In the genomic region with DNA sequence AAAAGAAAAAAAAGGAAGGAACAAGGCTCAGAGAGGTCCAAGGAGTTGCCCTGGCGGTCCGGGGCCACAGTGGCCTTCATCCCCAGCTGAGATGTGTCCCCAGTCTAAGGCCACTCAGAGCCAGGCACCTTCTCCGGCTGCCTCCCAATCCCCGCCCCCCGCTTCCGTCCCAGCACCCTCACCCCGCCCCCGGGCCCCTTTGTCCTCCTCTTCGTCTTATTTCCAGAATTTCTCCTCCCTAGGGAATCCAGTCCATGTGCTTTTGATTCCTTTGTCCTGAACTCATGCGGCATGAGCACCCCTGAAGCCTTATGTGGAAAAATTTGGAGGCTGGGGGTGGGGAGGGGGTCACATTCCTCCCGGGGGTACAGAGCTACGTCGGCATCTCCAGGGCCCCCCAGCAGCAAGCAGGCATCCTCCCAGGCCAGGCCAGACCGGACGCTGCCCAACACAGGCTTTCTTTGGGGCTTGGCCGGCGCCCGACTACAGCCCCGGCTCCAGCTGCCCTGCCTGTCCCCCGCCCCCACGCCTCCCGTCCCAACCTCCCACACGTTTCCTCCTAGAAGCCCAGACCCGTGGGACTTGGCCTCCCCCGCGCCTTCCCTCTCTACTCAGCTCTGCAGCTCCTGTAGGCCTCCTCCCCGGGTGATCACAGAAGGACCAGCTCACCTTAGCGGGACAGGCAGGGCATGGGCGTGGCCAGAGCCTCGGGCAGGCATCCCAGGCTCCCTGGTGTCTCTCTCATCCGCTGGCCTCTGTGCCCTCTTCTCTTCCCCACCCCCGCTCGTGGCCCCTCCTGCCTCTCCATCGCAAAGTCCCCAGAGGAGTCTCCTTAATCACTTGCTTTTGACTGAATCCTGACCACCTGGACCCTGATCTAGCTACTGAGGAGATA, we compare ENCODE assay signal across 8 cellular contexts. TPM values are rescaled to one million over a fixed set of nuclear protein-coding genes. Genes with fewer than 3 reads are reported as not detected.
DNase-seq lines count a peak whose midpoint lies in the region; ATAC-seq, FAIRE-seq and TF ChIP-seq lines count a peak whose summit lies in the region.

No MANE protein-coding gene starts in this region.

- H3K27me3 ChIP-seq in BLaER1 (no peaks in the 10 kb centered on the region), HAP-1 (ENCODE audit: low read depth) (no peaks in the 10 kb centered on the region), HepG2 (ENCODE audit: control insufficient read depth in 1 of 2, insufficient read depth in 2 of 2, low read length in 2 of 2) (no peaks in the 10 kb centered on the region; a peak in 1 of 5 replicates)

- no peaks in the 10 kb centered on the region for H3K79me2 ChIP-seq in HepG2 (ENCODE audit: insufficient read depth, low read length)

- H3K4me2 ChIP-seq in BLaER1 (peak overlapping the region; percentile 89), HepG2 (ENCODE audit: low read depth, low read length) (peak overlapping the region; percentile 38)

- peak overlapping the region; percentile 87 for H3K9ac ChIP-seq in BLaER1
- H3K9ac ChIP-seq in HepG2 (ENCODE audit: insufficient read depth, low read depth, low read length): no peak overlapping the region

- CTCF ChIA-PET in HepG2 (lab: Yijun Ruan, JAX; ENCODE audit: low intra/inter-chr PET ratio, low total read pairs): no interaction called here

- POLR2A ChIA-PET in HepG2 (lab: Yijun Ruan, JAX): interaction anchor here (0.6 kb wide), 1 partner anchor 1182 kb away, joined by 4 read pairs; no protein-coding TSS in a partner anchor

- H3K36me3 ChIP-seq in BLaER1 (no peaks in the 10 kb centered on the region), HAP-1 (replicated peaks) (no peaks in the 10 kb centered on the region), HepG2 (replicated peaks in 1 of 2; ENCODE audit: control insufficient read depth in 1 of 2, insufficient read depth in 2 of 2, low read length in 2 of 2) (no peaks in the 10 kb centered on the region)

- peaks cover 72% of the 10 kb centered on the region for H3K4me1 ChIP-seq in BLaER1
- H3K4me1 ChIP-seq in HAP-1: peaks cover 7% of the 10 kb centered on the region
- peaks cover 21% of the 10 kb centered on the region for H3K4me1 ChIP-seq in HepG2 (ENCODE audit: insufficient read depth, low read length)

- DNase-seq in HAP-1 (ENCODE audit: low spot score in 2 of 2) (peak; percentile 84 to 92), T-helper 9 cell (peak; percentile 44), dedifferentiated amniotic fluid mesenchymal stem cell (ENCODE audit: extremely low spot score) (peak; percentile 17), HepG2 (ENCODE audit: low spot score) (peak; percentile 25), GOT3 (lab: John Stamatoyannopoulos, UW) (no peak)
- peak; percentile 85 for DNase-seq in stimulated activated CD8-positive, alpha-beta memory T cell treated with anti-CD3 and anti-CD28 coated beads, Interleukin-4, amount 100 ng/mL, for 48 hours

- TF ChIP-seq RAD21 in HepG2 (CRISPR knock-in tag; IDR thresholded peaks at IDR 0.05): no peak

- no peaks in the 10 kb centered on the region for H4K20me1 ChIP-seq in BLaER1
- H4K20me1 ChIP-seq in HepG2 (ENCODE audit: insufficient read depth, low read length): no peaks in the 10 kb centered on the region

- ATAC-seq in HepG2 (peak; percentile 75), GM18511 (IDR thresholded peaks at IDR 0.05; ENCODE audit: unreplicated experiment) (no peak)

- in situ Hi-C loops in HAP-1 (cut with MboI; ENCODE audit: low sequenced_read_pairs) (no loop called here), HepG2 (cut with HindIII; ENCODE audit: extremely low pct_ligation_motif_present, low pct_unique_long_range_greater_than_20kb) (loop anchor here (5.0 kb wide), 1 partner anchor 44 kb away; no protein-coding TSS in a partner anchor)

- no TSS peak for BruUV-seq in HepG2 (replicated peaks; lab: Mats Ljungman, UMichigan)

- TF ChIP-seq POLR2A in HepG2 (IDR thresholded peaks at IDR 0.05; ENCODE audit: insufficient read depth in 1 of 2, low read depth in 2 of 2, low read length in 2 of 2): no peak

- 7% methylated on average over 23 of the region's 34 CpGs for WGBS in HepG2 (ENCODE audit: low lambda C conversion rate)

- TF ChIP-seq CTCF in HepG2 (CRISPR knock-in tag; IDR thresholded peaks at IDR 0.05): no peak

- H2AFZ ChIP-seq in HepG2 (ENCODE audit: low read length): no peak overlapping the region

- H3K9me3 ChIP-seq in BLaER1 (no peaks in the 10 kb centered on the region), HAP-1 (no peaks in the 10 kb centered on the region), HepG2 (ENCODE audit: low read length) (no peaks in the 10 kb centered on the region)

- peak overlapping the region; percentile 69 for H3K4me3 ChIP-seq in BLaER1
- peak overlapping the region; percentile 24 for H3K4me3 ChIP-seq in HAP-1
- H3K4me3 ChIP-seq in HepG2 (replicated peaks in 1 of 3; ENCODE audit: insufficient read depth in 1 of 3, low read depth in 2 of 3, low read length in 3 of 3): peak overlapping the region in 2 of 3 experiments; percentile 28 to 55; a peak in 2 of 6 replicates

- FAIRE-seq in HepG2 (lab: Jason Lieb, UNC): no peak

- TF ChIP-seq EP300 in HepG2 (IDR thresholded peaks at IDR 0.05; ENCODE audit: low read depth in 2 of 2, low read length in 2 of 2): no peak
- no peak for TF ChIP-seq EP300 in HepG2 (CRISPR knock-in tag; IDR thresholded peaks at IDR 0.05; ENCODE audit: borderline replicate concordance)

- H3K27ac ChIP-seq in BLaER1: peak overlapping the region; percentile 94
- H3K27ac ChIP-seq in HepG2 (ENCODE audit: extremely low read length, insufficient read depth, low read length): no peak overlapping the region

- intact Hi-C loops in HepG2 (cut with micrococcal nuclease; ENCODE audit: unreplicated experiment): no loop called here

TF ChIP-seq in HepG2, 621 proteins besides CTCF, POLR2A, EP300 and RAD21 (continues in another document):
- TF ChIP-seq PBX2 (CRISPR knock-in tag; IDR thresholded peaks at IDR 0.05): no peak
- TF ChIP-seq ZNF382 (CRISPR knock-in tag; IDR thresholded peaks at IDR 0.05; ENCODE audit: borderline replicate concordance): no peak

RNA-seq across cellular contexts. Expression of gene ADGRE5, which starts 17.8 kb away (rescaled TPM):
- 1.3 and 2.0 TPM in 2 replicates for total RNA-seq in HepG2 (2016; rRNA removed; fragmentation: Illumina TruSeq; extraction: Trizol)
- 0.40 and 0.44 TPM in 2 replicates for total RNA-seq in HepG2 (2016; cell fraction: cytosol; rRNA removed; fragmentation: Illumina TruSeq; extraction: Trizol; ENCODE audit: low read depth)
- total RNA-seq in HepG2 (2016; cell fraction: insoluble cytoplasmic fraction; rRNA removed; fragmentation: Illumina TruSeq; extraction: Trizol): 0.91 and 2.6 TPM in 2 replicates
- total RNA-seq in HepG2 (2016; cell fraction: membrane; rRNA removed; fragmentation: Illumina TruSeq; extraction: Trizol): 0.79 and 1.5 TPM in 2 replicates
- total RNA-seq in HepG2 (2016; cell fraction: nucleus; rRNA removed; fragmentation: Illumina TruSeq; extraction: Trizol): 3.3 and 3.7 TPM in 2 replicates
- 1.8 and 2.5 TPM in 2 replicates for polyA plus RNA-seq in HepG2 (2011; rRNA removed)
- polyA plus RNA-seq in HepG2 (2011; cell fraction: cytosol; rRNA removed): 1.4 and 1.8 TPM in 2 replicates
- 3.9 and 4.1 TPM in 2 replicates for polyA plus RNA-seq in HepG2 (2011; cell fraction: nucleus; rRNA removed)
- 1.7 and 2.4 TPM in 2 replicates for polyA plus RNA-seq in HepG2 (2012)
- polyA plus RNA-seq in HepG2 (2016; cell fraction: cytosol; fragmentation: Illumina TruSeq; extraction: Trizol; ENCODE audit: low read depth): 0.36 and 0.60 TPM in 2 replicates
- polyA plus RNA-seq in HepG2 (2016; cell fraction: insoluble cytoplasmic fraction; fragmentation: Illumina TruSeq; extraction: Trizol; ENCODE audit: low read depth): 0.71 and 0.82 TPM in 2 replicates
- 0.50 and 0.76 TPM in 2 replicates for polyA plus RNA-seq in HepG2 (2016; cell fraction: membrane; fragmentation: Illumina TruSeq; extraction: Trizol; ENCODE audit: low read depth)
- 3.5 and 7.3 TPM in 2 replicates for polyA plus RNA-seq in HepG2 (2016; cell fraction: nucleus; fragmentation: Illumina TruSeq; extraction: Trizol; ENCODE audit: insufficient read depth, low read depth)
- 4.6 and 72.7 TPM in 2 replicates for polyA minus RNA-seq in HepG2 (2011; rRNA and poly(A)+ RNA removed; ENCODE audit: low replicate concordance)
- polyA minus RNA-seq in HepG2 (2011; cell fraction: cytosol; rRNA and poly(A)+ RNA removed): 1.7 and 2.8 TPM in 2 replicates
- 1.6 and 1.8 TPM in 2 replicates for polyA minus RNA-seq in HepG2 (2011; cell fraction: nucleus; rRNA and poly(A)+ RNA removed)

RNA-seq across cellular contexts. Expression of gene DDX39A, which starts 55.7 kb away (rescaled TPM):
- total RNA-seq in HepG2 (2016; rRNA removed; fragmentation: Illumina TruSeq; extraction: Trizol): 90.4 and 98.1 TPM in 2 replicates
- total RNA-seq in HepG2 (2016; cell fraction: cytosol; rRNA removed; fragmentation: Illumina TruSeq; extraction: Trizol; ENCODE audit: low read depth): 41.5 and 49.2 TPM in 2 replicates
- 93.0 and 97.0 TPM in 2 replicates for total RNA-seq in HepG2 (2016; cell fraction: insoluble cytoplasmic fraction; rRNA removed; fragmentation: Illumina TruSeq; extraction: Trizol)
- 38.7 and 40.2 TPM in 2 replicates for total RNA-seq in HepG2 (2016; cell fraction: membrane; rRNA removed; fragmentation: Illumina TruSeq; extraction: Trizol)
- 72.8 and 77.3 TPM in 2 replicates for total RNA-seq in HepG2 (2016; cell fraction: nucleus; rRNA removed; fragmentation: Illumina TruSeq; extraction: Trizol)
- 34.6 and 37.1 TPM in 2 replicates for polyA plus RNA-seq in HepG2 (2011; rRNA removed)
- 16.5 and 25.4 TPM in 2 replicates for polyA plus RNA-seq in HepG2 (2011; cell fraction: cytosol; rRNA removed)
- polyA plus RNA-seq in HepG2 (2011; cell fraction: nucleus; rRNA removed): 252 and 355 TPM in 2 replicates
- 27.4 and 34.2 TPM in 2 replicates for polyA plus RNA-seq in HepG2 (2012)
- 31.0 and 31.5 TPM in 2 replicates for polyA plus RNA-seq in HepG2 (2016; cell fraction: cytosol; fragmentation: Illumina TruSeq; extraction: Trizol; ENCODE audit: low read depth)
- polyA plus RNA-seq in HepG2 (2016; cell fraction: insoluble cytoplasmic fraction; fragmentation: Illumina TruSeq; extraction: Trizol; ENCODE audit: low read depth): 92.8 and 92.9 TPM in 2 replicates
- 27.7 and 29.4 TPM in 2 replicates for polyA plus RNA-seq in HepG2 (2016; cell fraction: membrane; fragmentation: Illumina TruSeq; extraction: Trizol; ENCODE audit: low read depth)
- 163 and 168 TPM in 2 replicates for polyA plus RNA-seq in HepG2 (2016; cell fraction: nucleus; fragmentation: Illumina TruSeq; extraction: Trizol; ENCODE audit: insufficient read depth, low read depth)
- 45.0 and 198 TPM in 2 replicates for polyA minus RNA-seq in HepG2 (2011; rRNA and poly(A)+ RNA removed; ENCODE audit: low replicate concordance)
- 8.9 and 15.4 TPM in 2 replicates for polyA minus RNA-seq in HepG2 (2011; cell fraction: cytosol; rRNA and poly(A)+ RNA removed)
- polyA minus RNA-seq in HepG2 (2011; cell fraction: nucleus; rRNA and poly(A)+ RNA removed): 33.9 and 40.9 TPM in 2 replicates
